Comparison of ENCODE assay signal across 11 cellular contexts in the genomic region with DNA sequence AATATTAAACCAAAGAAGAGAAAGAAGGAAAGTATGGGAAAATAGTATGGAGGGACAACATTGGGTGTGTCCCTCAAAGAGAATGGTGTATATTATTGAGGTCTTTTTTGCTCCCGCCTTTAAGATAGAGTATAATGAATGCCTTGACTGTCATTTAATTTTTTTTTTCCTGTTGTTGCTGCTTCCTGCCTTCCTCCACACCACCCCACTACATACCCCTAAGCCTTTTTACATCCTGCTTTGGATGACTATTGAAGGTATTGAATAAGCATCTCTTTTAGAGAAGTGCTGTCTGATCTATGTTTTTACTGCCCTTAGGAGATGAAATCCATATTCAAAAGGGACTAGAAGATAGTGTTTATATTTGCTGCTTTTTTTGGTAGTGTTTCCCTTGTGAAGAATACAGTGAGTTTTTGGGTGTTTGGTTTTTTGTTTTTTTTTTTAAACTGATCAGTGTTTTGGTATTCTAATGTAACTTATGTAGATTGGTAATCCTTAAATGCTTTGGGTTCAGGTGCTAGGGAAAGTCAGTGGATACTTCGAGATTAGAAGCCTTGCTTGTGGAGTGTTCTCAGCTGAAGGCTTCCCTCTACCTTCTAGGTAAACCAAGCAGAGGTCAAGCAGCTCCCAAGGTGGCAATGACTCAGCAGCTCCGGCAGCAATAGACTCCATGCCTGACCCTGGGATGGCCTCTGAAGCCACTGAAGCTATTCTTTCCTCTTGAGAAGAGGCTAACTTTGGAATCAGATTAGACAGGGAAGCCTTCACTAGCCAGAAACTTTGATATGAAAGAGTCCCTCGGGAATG. TPM values are rescaled to one million over a fixed set of nuclear protein-coding genes. Genes with fewer than 3 reads are reported as not detected.
DNase-seq lines count a peak whose midpoint lies in the region; ATAC-seq and TF ChIP-seq lines count a peak whose summit lies in the region.
"Had no signal": no experiment of that assay in that cellular context is flagged by ENCODE, and none has a peak within 500 bp of the region (broad histone marks: within the 10 kb centered on the region; RNA-seq: fewer than 3 reads in every experiment).

No MANE protein-coding gene starts in this region.

- TF ChIP-seq EP300 in esophagus muscularis mucosa (IDR thresholded peaks at IDR 0.05), result no peak

- POLR2A ChIA-PET in CD4-positive, alpha-beta T cell (lab: Charles Lee), result no interaction called here

- peaks cover 58% of the 10 kb centered on the region for H3K27me3 ChIP-seq in CD4-positive, alpha-beta T cell (ENCODE audit: control insufficient read depth, insufficient read depth, low read length)
- peaks cover 0 to 11% (median 0%) of the 10 kb centered on the region in 4 donors for H3K27me3 ChIP-seq in esophagus muscularis mucosa

- H3K4me1 Mint-ChIP-seq in CD4-positive, alpha-beta T cell (ENCODE audit: low read depth), result peaks cover 11% of the 10 kb centered on the region
- H3K4me1 Mint-ChIP-seq in neural crest cell, result peaks cover 6% of the 10 kb centered on the region
- H3K4me1 Mint-ChIP-seq in activated T-helper 17 cell treated with anti-CD3 and anti-CD28 coated beads, Interleukin-2, amount 50 U/mL, for 72 hours, result no peaks in the 10 kb centered on the region

- no peak for ATAC-seq in CD4-positive, alpha-beta T cell (ENCODE audit: poor library complexity)
- no peak for ATAC-seq in activated T-helper 17 cell treated with anti-CD3 and anti-CD28 coated beads, Interleukin-2, amount 50 U/mL, for 72 hours (replicated peaks)
- no peak for ATAC-seq in GM18907 (IDR thresholded peaks at IDR 0.05; ENCODE audit: unreplicated experiment)

- peaks cover 5% of the 10 kb centered on the region for H3K36me3 Mint-ChIP-seq in CD4-positive, alpha-beta T cell (ENCODE audit: low read depth)
- peaks cover 5% of the 10 kb centered on the region for H3K36me3 Mint-ChIP-seq in neural crest cell (ENCODE audit: low read depth)
- H3K36me3 Mint-ChIP-seq in activated T-helper 17 cell treated with anti-CD3 and anti-CD28 coated beads, Interleukin-2, amount 50 U/mL, for 72 hours (ENCODE audit: low read depth), result no peaks in the 10 kb centered on the region

- DNase-seq in CD4-positive, alpha-beta T cell, result no peak
- DNase-seq in M059J (ENCODE audit: low read depth) (peak; percentile 87), esophagus muscularis mucosa (ENCODE audit: extremely low spot score) (no peak), neural crest cell (ENCODE audit: low read depth, low spot score) (no peak), NCI-H510A treated with DMSO at 0.1 percent for 48 hours (lab: John Stamatoyannopoulos, UW) (no peak), NCI-H1092 treated with DMSO at 0.1 percent for 48 hours (lab: John Stamatoyannopoulos, UW) (no peak)
- DNase-seq: activated CD4-positive, alpha-beta T cell treated with anti-CD3 and anti-CD28 coated beads, Interleukin-2, amount 50 U/mL, for 48 hours; NCI-H187 had no signal

- no peak overlapping the region for H3K27ac Mint-ChIP-seq in CD4-positive, alpha-beta T cell
- H3K27ac Mint-ChIP-seq in neural crest cell (ENCODE audit: unreplicated experiment), result peak overlapping the region; percentile 37
- H3K27ac Mint-ChIP-seq in activated T-helper 17 cell treated with anti-CD3 and anti-CD28 coated beads, Interleukin-2, amount 50 U/mL, for 72 hours, result no peak overlapping the region

- peak overlapping the region; percentile 20 to 94 (median 74) for H3K4me3 ChIP-seq in esophagus muscularis mucosa

- no peaks in the 10 kb centered on the region for H3K9me3 ChIP-seq in CD4-positive, alpha-beta T cell (ENCODE audit: control insufficient read depth, low read length)
- no peaks in the 10 kb centered on the region for H3K9me3 ChIP-seq in esophagus muscularis mucosa

- peaks cover 10% of the 10 kb centered on the region for H3K27me3 Mint-ChIP-seq in CD4-positive, alpha-beta T cell
- H3K27me3 Mint-ChIP-seq in neural crest cell (ENCODE audit: low read depth), result no peaks in the 10 kb centered on the region
- H3K27me3 Mint-ChIP-seq in activated T-helper 17 cell treated with anti-CD3 and anti-CD28 coated beads, Interleukin-2, amount 50 U/mL, for 72 hours, result peaks cover 25% of the 10 kb centered on the region

- intact Hi-C loops in CD4-positive, alpha-beta T cell (cut with DNase I, micrococcal nuclease), result loop anchor here in 1 of 2 experiments (10.0 kb wide), 5 partner anchors 196 to 1514 kb away; partner anchors contain the start of genes BMPR2, FAM117B, SGO2 and SUMO1
- intact Hi-C loops in esophagus muscularis mucosa (cut with DNase I), result loop anchor here (5.0 to 10.0 kb wide), 3 partner anchors 119 to 244 kb away; no protein-coding TSS in a partner anchor

- no peaks in the 10 kb centered on the region for H3K36me3 ChIP-seq in esophagus muscularis mucosa

- TF ChIP-seq CTCF in CD4-positive, alpha-beta T cell (IDR thresholded peaks at IDR 0.05), result no peak
- no peak for TF ChIP-seq CTCF in esophagus muscularis mucosa (IDR thresholded peaks at IDR 0.05)
- no peak for TF ChIP-seq CTCF in neural crest cell (conservative IDR thresholded peaks at IDR 0.05)

- 24% methylated on average over 4 of the region's 4 CpGs for WGBS in esophagus muscularis mucosa

- peaks cover 22 to 65% (median 50%) of the 10 kb centered on the region in 4 donors for H3K4me1 ChIP-seq in esophagus muscularis mucosa

- no peaks in the 10 kb centered on the region for H3K9me3 Mint-ChIP-seq in CD4-positive, alpha-beta T cell
- H3K9me3 Mint-ChIP-seq in neural crest cell, result no peaks in the 10 kb centered on the region
- no peaks in the 10 kb centered on the region for H3K9me3 Mint-ChIP-seq in activated T-helper 17 cell treated with anti-CD3 and anti-CD28 coated beads, Interleukin-2, amount 50 U/mL, for 72 hours

- TF ChIP-seq POLR2A in esophagus muscularis mucosa (IDR thresholded peaks at IDR 0.05; ENCODE audit: low read depth), result no peak

- CTCF ChIA-PET in CD4-positive, alpha-beta T cell (lab: Charles Lee), result no interaction called here

- peak overlapping the region; percentile 12 for H3K4me3 Mint-ChIP-seq in CD4-positive, alpha-beta T cell
- H3K4me3 Mint-ChIP-seq in neural crest cell, result peak overlapping the region; percentile 84
- no peak overlapping the region for H3K4me3 Mint-ChIP-seq in activated T-helper 17 cell treated with anti-CD3 and anti-CD28 coated beads, Interleukin-2, amount 50 U/mL, for 72 hours

- no peak overlapping the region for H3K27ac ChIP-seq in CD4-positive, alpha-beta T cell (ENCODE audit: low read depth, low read length)
- H3K27ac ChIP-seq in esophagus muscularis mucosa (replicated peaks in 1 of 4), result peak overlapping the region; percentile 96 to 99 (median 98)

RNA-seq across cellular contexts. Expression of gene FZD7, which starts 5.0 kb away (rescaled TPM):
- under 1 TPM; 0.17 to 0.25 TPM for total RNA-seq in CD4-positive, alpha-beta T cell
- 26.9 and 39.8 TPM in 2 replicates for total RNA-seq in M059J (2014; rRNA removed; shearing (Covaris generic))
- total RNA-seq in esophagus muscularis mucosa (10 to 100 TPM; 51.5 to 67.7 (median 57.7) TPM), neural crest cell (89.1 and 91.0 TPM in 2 replicates)
- total RNA-seq in activated T-helper 17 cell treated with anti-CD3 and anti-CD28 coated beads, Interleukin-2, amount 50 U/mL, for 72 hours, result 1 to 10 TPM in 1 of 2 donors, under 1 TPM in 1; 0.06 to 1.6 TPM

RNA-seq across cellular contexts. Expression of gene KIAA2012, which starts 34.4 kb away (rescaled TPM):
- not detected for total RNA-seq in CD4-positive, alpha-beta T cell
- not detected in 2 replicates for total RNA-seq in M059J (2014; rRNA removed; shearing (Covaris generic))
- total RNA-seq in esophagus muscularis mucosa, result under 1 TPM in 1 of 4 donors, not detected in 3; 0.45 TPM
- total RNA-seq in neural crest cell, result 0.07 and 0.34 TPM in 2 replicates
- total RNA-seq in activated T-helper 17 cell treated with anti-CD3 and anti-CD28 coated beads, Interleukin-2, amount 50 U/mL, for 72 hours, result not detected
- total RNA-seq: endothelial cell of umbilical vein had no signal

Comparison
In these comparisons a context has a peak if more than half of its experiments do, and no peak if none do; other contexts are left out.
1. RNA of gene FZD7, which starts 5.0 kb away (total RNA-seq): 89.1 to 91.0 TPM in neural crest cell, 51.5 to 67.7 TPM in esophagus muscularis mucosa and 26.9 to 39.8 TPM in M059J; 0.06 to 1.6 TPM in activated T-helper 17 cell treated with anti-CD3 and anti-CD28 coated beads, Interleukin-2, amount 50 U/mL, for 72 hours and 0.17 to 0.25 TPM in CD4-positive, alpha-beta T cell; every median in the first group is over 10 times any median in the second.